1 cellular context compared by ENCODE assay signal in the genomic region with DNA sequence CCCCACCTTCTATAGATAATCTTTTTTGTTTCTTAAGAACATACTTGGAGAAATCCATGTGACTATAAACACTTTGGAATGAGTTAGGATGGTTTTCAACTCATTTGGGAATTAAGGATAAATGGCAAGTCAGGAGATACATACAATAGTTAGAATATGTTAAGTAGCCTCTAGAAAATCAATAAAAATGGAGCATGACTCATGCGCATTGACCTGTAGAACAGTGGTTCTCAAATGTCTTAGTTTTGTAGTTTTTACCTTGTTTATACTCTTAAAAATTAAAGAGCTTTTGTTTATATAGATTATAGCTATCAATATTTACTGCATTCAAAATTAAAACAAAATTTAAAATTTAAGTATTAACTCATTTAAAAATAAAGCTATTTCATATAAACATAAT.
TF ChIP-seq lines count a peak whose summit lies in the region.

No MANE protein-coding gene starts in this region.

TF ChIP-seq in IMR-90, 13 proteins besides CTCF, POLR2A, EP300 and RAD21 (continued from another document):
- TF ChIP-seq, protein P1, sequence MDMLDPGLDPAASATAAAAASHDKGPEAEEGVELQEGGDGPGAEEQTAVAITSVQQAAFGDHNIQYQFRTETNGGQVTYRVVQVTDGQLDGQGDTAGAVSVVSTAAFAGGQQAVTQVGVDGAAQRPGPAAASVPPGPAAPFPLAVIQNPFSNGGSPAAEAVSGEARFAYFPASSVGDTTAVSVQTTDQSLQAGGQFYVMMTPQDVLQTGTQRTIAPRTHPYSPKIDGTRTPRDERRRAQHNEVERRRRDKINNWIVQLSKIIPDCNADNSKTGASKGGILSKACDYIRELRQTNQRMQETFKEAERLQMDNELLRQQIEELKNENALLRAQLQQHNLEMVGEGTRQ (IDR thresholded peaks at IDR 0.05; ENCODE audit: low read depth, low read length) = no peak
- TF ChIP-seq, protein P2, sequence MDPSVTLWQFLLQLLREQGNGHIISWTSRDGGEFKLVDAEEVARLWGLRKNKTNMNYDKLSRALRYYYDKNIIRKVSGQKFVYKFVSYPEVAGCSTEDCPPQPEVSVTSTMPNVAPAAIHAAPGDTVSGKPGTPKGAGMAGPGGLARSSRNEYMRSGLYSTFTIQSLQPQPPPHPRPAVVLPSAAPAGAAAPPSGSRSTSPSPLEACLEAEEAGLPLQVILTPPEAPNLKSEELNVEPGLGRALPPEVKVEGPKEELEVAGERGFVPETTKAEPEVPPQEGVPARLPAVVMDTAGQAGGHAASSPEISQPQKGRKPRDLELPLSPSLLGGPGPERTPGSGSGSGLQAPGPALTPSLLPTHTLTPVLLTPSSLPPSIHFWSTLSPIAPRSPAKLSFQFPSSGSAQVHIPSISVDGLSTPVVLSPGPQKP (IDR thresholded peaks at IDR 0.05; ENCODE audit: borderline replicate concordance, low read depth, low read length) = no peak
- TF ChIP-seq MXI1 (IDR thresholded peaks at IDR 0.05; ENCODE audit: borderline replicate concordance, low read depth, low read length) = no peak
- no peak for TF ChIP-seq SMC3 (IDR thresholded peaks at IDR 0.05; ENCODE audit: low read depth, low read length)
